30 cellular contexts compared by ENCODE assay signal in genomic region chr17:19015428-19015827, GRCh38. TPM values are rescaled to one million over a fixed set of nuclear protein-coding genes. Genes with fewer than 3 reads are reported as not detected.
DNase-seq lines count a peak whose midpoint lies in the region; ATAC-seq, FAIRE-seq and TF ChIP-seq lines count a peak whose summit lies in the region.
"Had no signal": no experiment of that assay in that cellular context is flagged by ENCODE, and none has a peak within 500 bp of the region (broad histone marks: within the 10 kb centered on the region; RNA-seq: fewer than 3 reads in every experiment).

No MANE protein-coding gene starts in this region.

- 93 to 94% methylated on average over 5 to 7 of the region's 7 CpGs for WGBS in endodermal cell (ENCODE audit: insufficient coverage in 1 of 2, insufficient read length in 1 of 2), 2 experiments

- no peak for TF ChIP-seq CTCF in astrocyte (IDR thresholded peaks at IDR 0.05; ENCODE audit: insufficient read depth, low read depth, low read length)
- no peak for TF ChIP-seq CTCF in endodermal cell (conservative IDR thresholded peaks at IDR 0.05)

- peak overlapping the region; percentile 42 to 85 for H3K27ac Mint-ChIP-seq in stimulated activated naive CD8-positive, alpha-beta T cell treated with anti-CD3 and anti-CD28 coated beads, Interleukin-15, amount 100 ng/mL, for 72 hours
- peak overlapping the region; percentile 15 for H3K27ac Mint-ChIP-seq in astrocyte (ENCODE audit: unreplicated experiment)
- peak overlapping the region in 7 of 9 donors; percentile 29 to 87 (median 45) for H3K27ac Mint-ChIP-seq in naive thymus-derived CD4-positive, alpha-beta T cell
- no peak overlapping the region for H3K27ac Mint-ChIP-seq in endodermal cell
- H3K27ac Mint-ChIP-seq: activated CD4-positive, alpha-beta memory T cell treated with anti-CD3 and anti-CD28 coated beads, Interleukin-2, amount 10 ng/mL, durations not matched to agents 7 days and 5 days; activated naive CD4-positive, alpha-beta T cell treated with anti-CD3 and anti-CD28 coated beads, Interleukin-2, amount 50 U/mL, for 24 hours; HFFc6; T-helper 17 cell had no signal

- intact Hi-C loops in naive thymus-derived CD4-positive, alpha-beta T cell (cut with micrococcal nuclease): no loop called here

- DNase-seq in stimulated activated naive CD8-positive, alpha-beta T cell treated with anti-CD3 and anti-CD28 coated beads, Interleukin-15, amount 100 ng/mL, for 72 hours: no peak
- DNase-seq in stimulated activated naive CD8-positive, alpha-beta T cell treated with anti-CD3 and anti-CD28 coated beads, Interleukin-15, Interleukin-2, amounts not matched to agents 100 U/mL and 50 U/mL, for 24 hours: no peak
- DNase-seq in astrocyte (ENCODE audit: low read depth): no peak
- peak in 1 of 9 donors; percentile 3 for DNase-seq in naive thymus-derived CD4-positive, alpha-beta T cell
- no peak for DNase-seq in NCI-H226
- no peak for DNase-seq in HEK293T (ENCODE audit: extremely low spot score)
- DNase-seq in GOT3 (lab: John Stamatoyannopoulos, UW): no peak
- no peak for DNase-seq in endodermal cell
- DNase-seq: activated CD4-positive, alpha-beta memory T cell treated with anti-CD3 and anti-CD28 coated beads, Interleukin-2, amount 10 ng/mL, durations not matched to agents 7 days and 5 days; activated CD4-positive, alpha-beta T cell treated with anti-CD3 and anti-CD28 coated beads for 1 hour; activated CD8-positive, alpha-beta memory T cell treated with anti-CD3 and anti-CD28 coated beads, Interleukin-2, amount 50 U/mL, for 4 hours; amniotic stem cell; Calu3; DMS79 treated with DMSO at 0.1 percent for 48 hours; GDM1; HFFc6; immature natural killer cell; NCI-H1694; NCI-H446 treated with DMSO at 0.1 percent for 48 hours; NCI-H774; stimulated activated CD8-positive, alpha-beta memory T cell treated with anti-CD3 and anti-CD28 coated beads, Interleukin-4, amount 100 ng/mL, for 48 hours; T-helper 17 cell had no signal

- H3K9me3 Mint-ChIP-seq in stimulated activated naive CD8-positive, alpha-beta T cell treated with anti-CD3 and anti-CD28 coated beads, Interleukin-15, amount 100 ng/mL, for 72 hours: no peaks in the 10 kb centered on the region
- H3K9me3 Mint-ChIP-seq in astrocyte (ENCODE audit: unreplicated experiment) (no peaks in the 10 kb centered on the region), endodermal cell (no peaks in the 10 kb centered on the region)
- H3K9me3 Mint-ChIP-seq in naive thymus-derived CD4-positive, alpha-beta T cell: no peaks in the 10 kb centered on the region
- H3K9me3 Mint-ChIP-seq: activated CD4-positive, alpha-beta memory T cell treated with anti-CD3 and anti-CD28 coated beads, Interleukin-2, amount 10 ng/mL, durations not matched to agents 7 days and 5 days; activated naive CD4-positive, alpha-beta T cell treated with anti-CD3 and anti-CD28 coated beads, Interleukin-2, amount 50 U/mL, for 24 hours; HFFc6; immature natural killer cell had no signal

- H3K9me3 ChIP-seq in astrocyte (ENCODE audit: insufficient read depth, low read depth, low read length) (no peaks in the 10 kb centered on the region), endodermal cell (ENCODE audit: control insufficient read depth, low read length) (no peaks in the 10 kb centered on the region)
- H3K9me3 ChIP-seq in naive thymus-derived CD4-positive, alpha-beta T cell (ENCODE audit: control insufficient read depth in 2 of 3, low read length in 3 of 3): no peaks in the 10 kb centered on the region
- H3K9me3 ChIP-seq: BLaER1, right lobe of liver, tibial nerve had no signal

- H3K36me3 ChIP-seq in astrocyte (ENCODE audit: insufficient read depth, low read length): no peaks in the 10 kb centered on the region
- H3K36me3 ChIP-seq in naive thymus-derived CD4-positive, alpha-beta T cell (ENCODE audit: control insufficient read depth in 2 of 3, insufficient read depth in 3 of 3, low read length in 3 of 3): peaks cover 0 to 16% (median 0%) of the 10 kb centered on the region in 3 experiments
- H3K36me3 ChIP-seq in endodermal cell (ENCODE audit: control insufficient read depth, insufficient read depth, low read length): no peaks in the 10 kb centered on the region
- H3K36me3 ChIP-seq: right lobe of liver, tibial nerve had no signal

- CTCF ChIA-PET in naive thymus-derived CD4-positive, alpha-beta T cell (lab: Charles Lee): no interaction called here
- CTCF ChIA-PET in HEK293T (lab: Yijun Ruan, JAX): no interaction called here

- ATAC-seq in stimulated activated naive CD8-positive, alpha-beta T cell treated with anti-CD3 and anti-CD28 coated beads, Interleukin-15, amount 100 ng/mL, for 72 hours: no peak
- no peak for ATAC-seq in stimulated activated naive CD8-positive, alpha-beta T cell treated with anti-CD3 and anti-CD28 coated beads, Interleukin-15, Interleukin-2, amounts not matched to agents 100 U/mL and 50 U/mL, for 24 hours
- no peak for ATAC-seq in naive thymus-derived CD4-positive, alpha-beta T cell
- ATAC-seq: left lobe of liver, right lobe of liver, T-helper 17 cell had no signal

- FAIRE-seq in astrocyte (lab: Jason Lieb, UNC): no peak
- FAIRE-seq: endothelial cell of umbilical vein, RCC 7860 had no signal

- peaks cover 29% of the 10 kb centered on the region for H3K4me1 Mint-ChIP-seq in stimulated activated naive CD8-positive, alpha-beta T cell treated with anti-CD3 and anti-CD28 coated beads, Interleukin-15, amount 100 ng/mL, for 72 hours
- H3K4me1 Mint-ChIP-seq in astrocyte (ENCODE audit: low read depth, unreplicated experiment) (peaks cover 10% of the 10 kb centered on the region), endodermal cell (peaks cover 20% of the 10 kb centered on the region)
- peaks cover 0 to 31% (median 24%) of the 10 kb centered on the region in 7 donors for H3K4me1 Mint-ChIP-seq in naive thymus-derived CD4-positive, alpha-beta T cell
- H3K4me1 Mint-ChIP-seq: activated CD4-positive, alpha-beta memory T cell treated with anti-CD3 and anti-CD28 coated beads, Interleukin-2, amount 10 ng/mL, durations not matched to agents 7 days and 5 days; immature natural killer cell had no signal

- POLR2A ChIA-PET in naive thymus-derived CD4-positive, alpha-beta T cell (lab: Charles Lee): interaction anchor here (1.3 to 1.4 kb wide), 2 partner anchors 8 to 11 kb away, joined by 4 to 5 read pairs; partner anchors contain the start of gene FAM83G
- POLR2A ChIA-PET in HEK293T (lab: Yijun Ruan, JAX): no interaction called here

- H3K36me3 Mint-ChIP-seq in astrocyte (ENCODE audit: low read depth, unreplicated experiment): no peaks in the 10 kb centered on the region
- H3K36me3 Mint-ChIP-seq in naive thymus-derived CD4-positive, alpha-beta T cell: peaks cover 0 to 7% (median 1%) of the 10 kb centered on the region in 5 donors
- no peaks in the 10 kb centered on the region for H3K36me3 Mint-ChIP-seq in endodermal cell (ENCODE audit: low read depth)
- H3K36me3 Mint-ChIP-seq: activated naive CD4-positive, alpha-beta T cell treated with anti-CD3 and anti-CD28 coated beads, Interleukin-2, amount 50 U/mL, for 24 hours had no signal

- H4K20me1 ChIP-seq in astrocyte (ENCODE audit: insufficient read depth, low read length): no peaks in the 10 kb centered on the region

- H3K27me3 ChIP-seq in astrocyte (ENCODE audit: insufficient read depth, low read length): peaks cover 3% of the 10 kb centered on the region
- H3K27me3 ChIP-seq in naive thymus-derived CD4-positive, alpha-beta T cell (ENCODE audit: control insufficient read depth in 2 of 2, insufficient read depth in 2 of 2, low read length in 2 of 2): no peaks in the 10 kb centered on the region
- no peaks in the 10 kb centered on the region for H3K27me3 ChIP-seq in endodermal cell (ENCODE audit: control insufficient read depth, insufficient read depth, low read length, poor library complexity, severe bottlenecking)
- H3K27me3 ChIP-seq: BLaER1, right lobe of liver had no signal

- H3K4me2 ChIP-seq in astrocyte (ENCODE audit: low read length): no peak overlapping the region
- H3K4me2 ChIP-seq: BLaER1 had no signal

- H3K4me3 ChIP-seq in astrocyte (ENCODE audit: insufficient read depth, low read depth, low read length): no peak overlapping the region
- no peak overlapping the region for H3K4me3 ChIP-seq in naive thymus-derived CD4-positive, alpha-beta T cell (ENCODE audit: low read length)
- no peak overlapping the region for H3K4me3 ChIP-seq in endodermal cell (ENCODE audit: low read length)
- H3K4me3 ChIP-seq: BLaER1, right lobe of liver, tibial nerve had no signal

- no peaks in the 10 kb centered on the region for H3K79me2 ChIP-seq in astrocyte (ENCODE audit: insufficient read depth, low read length)

- H3K4me1 ChIP-seq in astrocyte (ENCODE audit: insufficient read depth, low read length) (peaks cover 5% of the 10 kb centered on the region), endodermal cell (ENCODE audit: control insufficient read depth, insufficient read depth, low read length) (no peaks in the 10 kb centered on the region)
- H3K4me1 ChIP-seq in naive thymus-derived CD4-positive, alpha-beta T cell (ENCODE audit: control insufficient read depth in 2 of 2, insufficient read depth in 2 of 2, low read length in 2 of 2): no peaks in the 10 kb centered on the region
- H3K4me1 ChIP-seq: right lobe of liver, tibial nerve had no signal

- H3K27me3 Mint-ChIP-seq in stimulated activated naive CD8-positive, alpha-beta T cell treated with anti-CD3 and anti-CD28 coated beads, Interleukin-15, amount 100 ng/mL, for 72 hours: no peaks in the 10 kb centered on the region
- H3K27me3 Mint-ChIP-seq in astrocyte (ENCODE audit: low read depth, unreplicated experiment) (peaks cover 38% of the 10 kb centered on the region), endodermal cell (ENCODE audit: insufficient read depth) (no peaks in the 10 kb centered on the region)
- no peaks in the 10 kb centered on the region for H3K27me3 Mint-ChIP-seq in naive thymus-derived CD4-positive, alpha-beta T cell
- H3K27me3 Mint-ChIP-seq: activated naive CD4-positive, alpha-beta T cell treated with anti-CD3 and anti-CD28 coated beads, Interleukin-2, amount 50 U/mL, for 24 hours had no signal

- H3K9ac ChIP-seq in astrocyte (ENCODE audit: low read length) (no peak overlapping the region), endodermal cell (ENCODE audit: extremely low read depth, low read length, poor library complexity, severe bottlenecking) (no peak overlapping the region)
- H3K9ac ChIP-seq: BLaER1 had no signal

- no peak overlapping the region for H3K4me3 Mint-ChIP-seq in stimulated activated naive CD8-positive, alpha-beta T cell treated with anti-CD3 and anti-CD28 coated beads, Interleukin-15, amount 100 ng/mL, for 72 hours
- H3K4me3 Mint-ChIP-seq in astrocyte (ENCODE audit: unreplicated experiment) (no peak overlapping the region), endodermal cell (no peak overlapping the region)
- no peak overlapping the region for H3K4me3 Mint-ChIP-seq in naive thymus-derived CD4-positive, alpha-beta T cell
- H3K4me3 Mint-ChIP-seq: activated CD4-positive, alpha-beta memory T cell treated with anti-CD3 and anti-CD28 coated beads, Interleukin-2, amount 10 ng/mL, durations not matched to agents 7 days and 5 days; activated naive CD4-positive, alpha-beta T cell treated with anti-CD3 and anti-CD28 coated beads, Interleukin-2, amount 50 U/mL, for 24 hours; HFFc6; immature natural killer cell; T-helper 17 cell had no signal

- H3K27ac ChIP-seq in astrocyte (ENCODE audit: low read depth, low read length) (no peak overlapping the region), endodermal cell (ENCODE audit: low read depth, low read length) (no peak overlapping the region)
- H3K27ac ChIP-seq in naive thymus-derived CD4-positive, alpha-beta T cell (ENCODE audit: low read depth, low read length): no peak overlapping the region
- H3K27ac ChIP-seq: BLaER1, right lobe of liver, tibial nerve had no signal

- no peak overlapping the region for H2AFZ ChIP-seq in astrocyte (ENCODE audit: low read depth, low read length)

RNA-seq across cellular contexts. Expression of gene FAM83G, which starts 10.9 kb away (rescaled TPM):
- 10.6 and 12.9 TPM in 2 replicates for total RNA-seq in astrocyte
- 1 to 10 TPM; 3.9 to 9.1 (median 6.9) TPM for total RNA-seq in naive thymus-derived CD4-positive, alpha-beta T cell
- 1 to 10 TPM; 1.6 to 3.6 TPM for polyA plus RNA-seq in naive thymus-derived CD4-positive, alpha-beta T cell
- total RNA-seq in endodermal cell: 10 to 100 TPM; 24.2 to 27.0 TPM
- 6.2 TPM for polyA plus RNA-seq in endodermal cell (2013, experiment 1 of 2)
- 6.5 TPM for polyA plus RNA-seq in endodermal cell (2013, experiment 2 of 2)

RNA-seq across cellular contexts. Expression of gene GRAP, which starts 31.3 kb away (rescaled TPM):
- 0.30 and 0.38 TPM in 2 replicates for total RNA-seq in astrocyte
- 10 to 100 TPM; 31.9 to 85.5 (median 45.6) TPM for total RNA-seq in naive thymus-derived CD4-positive, alpha-beta T cell
- 100 to 1,000 TPM in 1 of 2 donors, 10 to 100 TPM in 1; 97.6 to 162 TPM for polyA plus RNA-seq in naive thymus-derived CD4-positive, alpha-beta T cell
- under 1 TPM in 1 of 2 donors, not detected in 1; 0.15 TPM for total RNA-seq in endodermal cell
- 1.1 TPM for polyA plus RNA-seq in endodermal cell (2013, experiment 1 of 2)
- polyA plus RNA-seq in endodermal cell (2013, experiment 2 of 2): 0.33 TPM
- total RNA-seq: Calu3, myocyte had no signal

Comparison
In these comparisons a context has a peak if more than half of its experiments do, and no peak if none do; other contexts are left out.
1. RNA of gene GRAP, which starts 31.3 kb away (total RNA-seq): 31.9 to 85.5 TPM in naive thymus-derived CD4-positive, alpha-beta T cell; 0.30 to 0.38 TPM in astrocyte and 0.15 TPM in endodermal cell; every median in the first group is over 10 times any median in the second.